ENCODE assay signal across 30 cellular contexts in genomic region chr12:39404000-39404399, GRCh38.
"Had no signal": no experiment of that assay in that cellular context is flagged by ENCODE, and none has a peak within 500 bp of the region (broad histone marks: within the 10 kb centered on the region; RNA-seq: fewer than 3 reads in every experiment).

No MANE protein-coding gene starts in this region.

- H3K27me3 ChIP-seq: hepatocyte, pancreas, stomach, testis, thyroid gland, transverse colon, upper lobe of right lung had no signal

- H3K4me1 ChIP-seq: lower lobe of right lung, pancreas, prostate gland, testis, transverse colon, upper lobe of right lung had no signal

- H3K27ac Mint-ChIP-seq: naive thymus-derived CD8-positive, alpha-beta T cell; nephron; stimulated activated naive B cell treated with anti-CD40 and anti-IgM and Interleukin-4, amounts not matched to agents 10 μg/mL and 1 μg/mL and 100 μg/mL, for 72 hours had no signal

- H3K4me3 Mint-ChIP-seq: naive thymus-derived CD8-positive, alpha-beta T cell; nephron; neural crest cell; stimulated activated naive B cell treated with anti-CD40 and anti-IgM and Interleukin-4, amounts not matched to agents 10 μg/mL and 1 μg/mL and 100 μg/mL, for 72 hours had no signal

- H3K4me1 Mint-ChIP-seq: stimulated activated naive B cell treated with anti-CD40 and anti-IgM and Interleukin-4, amounts not matched to agents 10 μg/mL and 1 μg/mL and 100 μg/mL, for 72 hours had no signal

- FAIRE-seq: urothelium cell line had no signal

- H3K36me3 Mint-ChIP-seq: stimulated activated naive B cell treated with anti-CD40 and anti-IgM and Interleukin-4, amounts not matched to agents 10 μg/mL and 1 μg/mL and 100 μg/mL, for 72 hours had no signal

- H3K27me3 Mint-ChIP-seq: naive thymus-derived CD8-positive, alpha-beta T cell; stimulated activated naive B cell treated with anti-CD40 and anti-IgM and Interleukin-4, amounts not matched to agents 10 μg/mL and 1 μg/mL and 100 μg/mL, for 72 hours had no signal

- ATAC-seq: left lobe of liver; lower lobe of right lung; naive thymus-derived CD8-positive, alpha-beta T cell; pancreas; right cardiac atrium; sciatic nerve; stimulated activated naive B cell treated with anti-CD40 and anti-IgM and Interleukin-4, amounts not matched to agents 10 μg/mL and 1 μg/mL and 100 μg/mL, for 72 hours; stimulated activated naive CD8-positive, alpha-beta T cell treated with anti-CD3 and anti-CD28 coated beads, Interleukin-15, Interleukin-2, amounts not matched to agents 100 U/mL and 50 U/mL, for 24 hours; upper lobe of right lung had no signal

- H3K36me3 ChIP-seq: lower lobe of right lung, pancreas, prostate gland, stomach, thyroid gland, transverse colon, upper lobe of right lung had no signal

- H3K9me3 Mint-ChIP-seq: naive thymus-derived CD8-positive, alpha-beta T cell; nephron; neural crest cell; stimulated activated naive B cell treated with anti-CD40 and anti-IgM and Interleukin-4, amounts not matched to agents 10 μg/mL and 1 μg/mL and 100 μg/mL, for 72 hours had no signal

- DNase-seq: islet precursor cell; left cardiac atrium; lower lobe of right lung; mammary epithelial cell; mesenchymal stem cell; naive thymus-derived CD8-positive, alpha-beta T cell; nucleus accumbens; pancreas; posterior cingulate gyrus; retina; right cardiac atrium; stimulated activated CD4-positive, alpha-beta T cell treated with anti-CD3 and anti-CD28 coated beads, Interleukin-12 subunit alpha, Interleukin-12 subunit beta, amount 100 ng/mL, for 4 hours; stimulated activated CD4-positive, alpha-beta T cell treated with anti-CD3 and anti-CD28 coated beads, Interleukin-15, amount 100 ng/mL, for 24 hours; stimulated activated CD4-positive, alpha-beta T cell treated with anti-CD3 and anti-CD28 coated beads, Interleukin-2, amount 100 ng/mL, for 24 hours; stimulated activated CD4-positive, alpha-beta T cell treated with anti-CD3 and anti-CD28 coated beads, Interleukin-4, amount 100 ng/mL, for 1 hour; stimulated activated naive B cell treated with anti-CD40 and anti-IgM and Interleukin-4, amounts not matched to agents 10 μg/mL and 1 μg/mL and 100 μg/mL, for 72 hours; stimulated activated naive CD8-positive, alpha-beta T cell treated with anti-CD3 and anti-CD28 coated beads, Interleukin-15, Interleukin-2, amounts not matched to agents 100 U/mL and 50 U/mL, for 24 hours; stomach; testis; thyroid gland; transverse colon; upper lobe of right lung had no signal

- H3K27ac ChIP-seq: hepatocyte, lower lobe of right lung, pancreas, prostate gland, skin epidermis, stomach, testis, thyroid gland, transverse colon, upper lobe of right lung had no signal

- H3K4me3 ChIP-seq: hepatocyte, lower lobe of right lung, pancreas, prostate gland, skin epidermis, stomach, testis, thyroid gland, transverse colon, upper lobe of right lung had no signal

- H3K9me3 ChIP-seq: lower lobe of right lung, pancreas, prostate gland, stomach, testis, thyroid gland, transverse colon, upper lobe of right lung had no signal
